ENCODE assay signal across 8 cellular contexts in genomic region chr2:19361325-19361990, GRCh38. TPM values are rescaled to one million over a fixed set of nuclear protein-coding genes. Genes with fewer than 3 reads are reported as not detected.
A peak's percentile ranks its signal among the peaks of the same experiment; 100 is the strongest.
DNase-seq lines count a peak whose midpoint lies in the region; ATAC-seq and TF ChIP-seq lines count a peak whose summit lies in the region.

No MANE protein-coding gene starts in this region.

- 23 to 27% (median 26%) methylated on average over 46 to 51 of the region's 51 CpGs for WGBS in psoas muscle, 3 donors

- H3K36me3 Mint-ChIP-seq in activated T-cell treated with anti-CD3 and anti-CD28 coated beads, Interleukin-2, amount 50 U/mL, for 24 hours (ENCODE audit: low read depth), result peaks cover 2% of the 10 kb centered on the region

- H3K27me3 ChIP-seq in psoas muscle (ENCODE audit: insufficient read depth in 3 of 3, low read length in 2 of 3) (peaks cover 0 to 21% (median 0%) of the 10 kb centered on the region in 3 donors), MG63 (no peaks in the 10 kb centered on the region)

- H3K4me1 ChIP-seq in psoas muscle, result peaks cover 7% of the 10 kb centered on the region

- intact Hi-C loops in left cardiac atrium (cut with DNase I) (loop anchor here (5.0 to 10.0 kb wide), 6 partner anchors 271 to 927 kb away; no protein-coding TSS in a partner anchor), psoas muscle (cut with DNase I) (loop anchor here (5.0 to 10.0 kb wide), 6 partner anchors 367 to 924 kb away; no protein-coding TSS in a partner anchor)

- H3K36me3 ChIP-seq in psoas muscle (ENCODE audit: insufficient read depth in 1 of 2, low read depth in 1 of 2) (no peaks in the 10 kb centered on the region), MG63 (no peaks in the 10 kb centered on the region)

- ATAC-seq in left cardiac atrium, result peak; percentile 2 to 13
- ATAC-seq in psoas muscle, result peak in 1 of 4 donors; percentile 11
- ATAC-seq in GM19351 (IDR thresholded peaks at IDR 0.05; ENCODE audit: unreplicated experiment), result no peak

- no peak overlapping the region for H3K27ac ChIP-seq in psoas muscle

- TF ChIP-seq CTCF in psoas muscle (IDR thresholded peaks at IDR 0.05), result no peak

- peaks cover 52% of the 10 kb centered on the region for H3K4me1 Mint-ChIP-seq in activated T-cell treated with anti-CD3 and anti-CD28 coated beads, Interleukin-2, amount 50 U/mL, for 24 hours (ENCODE audit: low read depth)

- peak overlapping the region; percentile 78 for H3K4me3 ChIP-seq in psoas muscle
- no peak overlapping the region for H3K4me3 ChIP-seq in MG63

- peak overlapping the region; percentile 85 for H3K4me3 Mint-ChIP-seq in activated T-cell treated with anti-CD3 and anti-CD28 coated beads, Interleukin-2, amount 50 U/mL, for 24 hours

- no peaks in the 10 kb centered on the region for H3K9me3 ChIP-seq in psoas muscle
- no peaks in the 10 kb centered on the region for H3K9me3 ChIP-seq in MG63

- peaks cover 78% of the 10 kb centered on the region for H3K27me3 Mint-ChIP-seq in activated T-cell treated with anti-CD3 and anti-CD28 coated beads, Interleukin-2, amount 50 U/mL, for 24 hours

- H3K27ac Mint-ChIP-seq in activated T-cell treated with anti-CD3 and anti-CD28 coated beads, Interleukin-2, amount 50 U/mL, for 24 hours, result no peak overlapping the region

- DNase-seq in ELF-1 (ENCODE audit: low read depth, low spot score) (peak; percentile 42), left cardiac atrium (peak; percentile 58), psoas muscle (peak in 1 of 2 donors; percentile 59), occipital lobe (lab: John Stamatoyannopoulos, UW) (no peak), MG63 (no peak)
- peak; percentile 50 for DNase-seq in activated T-cell treated with anti-CD3 and anti-CD28 coated beads, Interleukin-2, amount 50 U/mL, for 24 hours
- DNase-seq in effector CD4-positive, alpha-beta T cell, result no peak

- no peaks in the 10 kb centered on the region for H3K9me3 Mint-ChIP-seq in activated T-cell treated with anti-CD3 and anti-CD28 coated beads, Interleukin-2, amount 50 U/mL, for 24 hours

RNA-seq across cellular contexts. Expression of gene OSR1, which starts 3.0 kb away (rescaled TPM):
- 10 to 100 TPM; 59.7 to 67.9 TPM for total RNA-seq in left cardiac atrium
- 1 to 10 TPM; 2.0 to 6.7 (median 3.3) TPM for total RNA-seq in psoas muscle
- 1 to 10 TPM; 1.1 to 3.3 (median 1.3) TPM for polyA plus RNA-seq in psoas muscle
- total RNA-seq in occipital lobe, result 4.4 TPM
- total RNA-seq in MG63 (2014; rRNA removed; shearing (Covaris generic); ENCODE audit: low replicate concordance), result not detected in 2 replicates

Comparison
In these comparisons a context has a peak if more than half of its experiments do, and no peak if none do; other contexts are left out.
1. DNase-seq: peak in ELF-1 (single experiment), activated T-cell treated with anti-CD3 and anti-CD28 coated beads, Interleukin-2, amount 50 U/mL, for 24 hours (single experiment) and left cardiac atrium (single experiment); none in effector CD4-positive, alpha-beta T cell (single experiment), occipital lobe (single experiment) and MG63 (single experiment).
2. RNA of gene OSR1, which starts 3.0 kb away (total RNA-seq): 59.7 to 67.9 TPM in left cardiac atrium; 4.4 TPM in occipital lobe (single experiment), 2.0 to 6.7 TPM in psoas muscle and not detected in MG63; every median in the first group is over 4 times any median in the second.